Comparison of ENCODE assay signal across 7 cellular contexts in genomic region chr12:57429473-57430116, GRCh38. TPM values are rescaled to one million over a fixed set of nuclear protein-coding genes. Genes with fewer than 3 reads are reported as not detected.
A peak's percentile ranks its signal among the peaks of the same experiment; 100 is the strongest.
DNase-seq lines count a peak whose midpoint lies in the region; ATAC-seq and FAIRE-seq lines count a peak whose summit lies in the region.
"Had no signal": no experiment of that assay in that cellular context is flagged by ENCODE, and none has a peak within 500 bp of the region (broad histone marks: within the 10 kb centered on the region; RNA-seq: fewer than 3 reads in every experiment).

No MANE protein-coding gene starts in this region.

- peaks cover 12% of the 10 kb centered on the region for H3K36me3 Mint-ChIP-seq in activated T-helper 2 cell treated with anti-CD3 and anti-CD28 coated beads, Interferon-gamma antibody, Interleukin-2, Interleukin-4, amounts not matched to agents 10 μg/mL and 5 μg/mL and 100 μg/mL, durations not matched to agents 14 hours and 24 hours and 36 hours (ENCODE audit: low read depth)

- peak overlapping the region; percentile 74 to 86 for H3K9ac ChIP-seq in mucosa of rectum (ENCODE audit: low read depth in 1 of 2, low read length in 2 of 2)

- H3K9me3 Mint-ChIP-seq in activated T-helper 2 cell treated with anti-CD3 and anti-CD28 coated beads, Interferon-gamma antibody, Interleukin-2, Interleukin-4, amounts not matched to agents 10 μg/mL and 5 μg/mL and 100 μg/mL, durations not matched to agents 14 hours and 24 hours and 36 hours: no peaks in the 10 kb centered on the region

- peaks cover 4 to 9% of the 10 kb centered on the region in 2 donors for H3K4me1 ChIP-seq in mucosa of rectum (ENCODE audit: control insufficient read depth in 2 of 2, insufficient read depth in 2 of 2, low read length in 2 of 2)

- H3K27me3 ChIP-seq in mucosa of rectum (ENCODE audit: control insufficient read depth in 2 of 2, insufficient read depth in 2 of 2, low read length in 2 of 2): no peaks in the 10 kb centered on the region

- peaks cover 0 to 3% of the 10 kb centered on the region in 2 donors for H3K36me3 ChIP-seq in mucosa of rectum (ENCODE audit: control insufficient read depth in 2 of 2, insufficient read depth in 2 of 2, low read length in 2 of 2)

- ATAC-seq in GM21737 (IDR thresholded peaks at IDR 0.05; ENCODE audit: unreplicated experiment): no peak
- ATAC-seq in GM18861 (IDR thresholded peaks at IDR 0.05; ENCODE audit: unreplicated experiment): no peak
- ATAC-seq in HG02642 (IDR thresholded peaks at IDR 0.05; ENCODE audit: poor library complexity, unreplicated experiment): no peak

- H3K27ac Mint-ChIP-seq in activated T-helper 2 cell treated with anti-CD3 and anti-CD28 coated beads, Interferon-gamma antibody, Interleukin-2, Interleukin-4, amounts not matched to agents 10 μg/mL and 5 μg/mL and 100 μg/mL, durations not matched to agents 14 hours and 24 hours and 36 hours: peak overlapping the region; percentile 97

- no peaks in the 10 kb centered on the region for H3K9me3 ChIP-seq in mucosa of rectum (ENCODE audit: control insufficient read depth in 2 of 2, low read length in 2 of 2)

- peak; percentile 82 for FAIRE-seq in GM19239 (lab: Jason Lieb, UNC)

- intact Hi-C loops in activated T-helper 2 cell treated with anti-CD3 and anti-CD28 coated beads, Interferon-gamma antibody, Interleukin-2, Interleukin-4, amounts not matched to agents 10 μg/mL and 5 μg/mL and 100 μg/mL, durations not matched to agents 14 hours and 24 hours and 36 hours (cut with micrococcal nuclease): loop anchor here (2.0 kb wide), 1 partner anchor 23 kb away; no protein-coding TSS in a partner anchor

- no peak for DNase-seq in GM19239 (ENCODE audit: insufficient read length, low spot score)
- DNase-seq in activated T-helper 2 cell treated with anti-CD3 and anti-CD28 coated beads, Interferon-gamma antibody, Interleukin-2, Interleukin-4, amounts not matched to agents 10 μg/mL and 5 μg/mL and 100 μg/mL, durations not matched to agents 14 hours and 24 hours and 36 hours (ENCODE audit: low spot score): no peak

- H3K4me1 Mint-ChIP-seq in activated T-helper 2 cell treated with anti-CD3 and anti-CD28 coated beads, Interferon-gamma antibody, Interleukin-2, Interleukin-4, amounts not matched to agents 10 μg/mL and 5 μg/mL and 100 μg/mL, durations not matched to agents 14 hours and 24 hours and 36 hours (ENCODE audit: low read depth): peaks cover 25% of the 10 kb centered on the region

- H3K27ac ChIP-seq in mucosa of rectum (ENCODE audit: low read depth in 2 of 2, low read length in 2 of 2): peak overlapping the region; percentile 87 to 91

- H3K27me3 Mint-ChIP-seq in activated T-helper 2 cell treated with anti-CD3 and anti-CD28 coated beads, Interferon-gamma antibody, Interleukin-2, Interleukin-4, amounts not matched to agents 10 μg/mL and 5 μg/mL and 100 μg/mL, durations not matched to agents 14 hours and 24 hours and 36 hours (ENCODE audit: low read depth): no peaks in the 10 kb centered on the region

- peak overlapping the region; percentile 93 for H3K4me3 Mint-ChIP-seq in activated T-helper 2 cell treated with anti-CD3 and anti-CD28 coated beads, Interferon-gamma antibody, Interleukin-2, Interleukin-4, amounts not matched to agents 10 μg/mL and 5 μg/mL and 100 μg/mL, durations not matched to agents 14 hours and 24 hours and 36 hours (ENCODE audit: low read depth)

- peak overlapping the region; percentile 78 to 84 for H3K4me3 ChIP-seq in mucosa of rectum (ENCODE audit: low read length in 2 of 2)

RNA-seq across cellular contexts. Expression of gene R3HDM2, which starts 1.2 kb away (rescaled TPM):
- total RNA-seq in activated T-helper 2 cell treated with anti-CD3 and anti-CD28 coated beads, Interferon-gamma antibody, Interleukin-2, Interleukin-4, amounts not matched to agents 10 μg/mL and 5 μg/mL and 100 μg/mL, durations not matched to agents 14 hours and 24 hours and 36 hours: 44.9 and 46.9 TPM in 2 replicates

RNA-seq across cellular contexts. Expression of gene INHBC, which starts 5.0 kb away (rescaled TPM):
- 0.14 TPM in 2 replicates for total RNA-seq in activated T-helper 2 cell treated with anti-CD3 and anti-CD28 coated beads, Interferon-gamma antibody, Interleukin-2, Interleukin-4, amounts not matched to agents 10 μg/mL and 5 μg/mL and 100 μg/mL, durations not matched to agents 14 hours and 24 hours and 36 hours
- total RNA-seq: activated CD8-positive, alpha-beta memory T cell treated with anti-CD3 and anti-CD28 coated beads for 36 hours had no signal

RNA-seq across cellular contexts. Expression of gene INHBE, which starts 25.5 kb away (rescaled TPM):
- total RNA-seq in activated T-helper 2 cell treated with anti-CD3 and anti-CD28 coated beads, Interferon-gamma antibody, Interleukin-2, Interleukin-4, amounts not matched to agents 10 μg/mL and 5 μg/mL and 100 μg/mL, durations not matched to agents 14 hours and 24 hours and 36 hours: 0.25 and 0.39 TPM in 2 replicates

RNA-seq across cellular contexts. Expression of gene GLI1, which starts 30.0 kb away (rescaled TPM):
- total RNA-seq in activated T-helper 2 cell treated with anti-CD3 and anti-CD28 coated beads, Interferon-gamma antibody, Interleukin-2, Interleukin-4, amounts not matched to agents 10 μg/mL and 5 μg/mL and 100 μg/mL, durations not matched to agents 14 hours and 24 hours and 36 hours: 1.3 and 1.5 TPM in 2 replicates

RNA-seq across cellular contexts. Expression of gene ARHGAP9, which starts 50.1 kb away (rescaled TPM):
- 105 and 106 TPM in 2 replicates for total RNA-seq in activated T-helper 2 cell treated with anti-CD3 and anti-CD28 coated beads, Interferon-gamma antibody, Interleukin-2, Interleukin-4, amounts not matched to agents 10 μg/mL and 5 μg/mL and 100 μg/mL, durations not matched to agents 14 hours and 24 hours and 36 hours
